1 cellular context compared by ENCODE assay signal in the genomic region with DNA sequence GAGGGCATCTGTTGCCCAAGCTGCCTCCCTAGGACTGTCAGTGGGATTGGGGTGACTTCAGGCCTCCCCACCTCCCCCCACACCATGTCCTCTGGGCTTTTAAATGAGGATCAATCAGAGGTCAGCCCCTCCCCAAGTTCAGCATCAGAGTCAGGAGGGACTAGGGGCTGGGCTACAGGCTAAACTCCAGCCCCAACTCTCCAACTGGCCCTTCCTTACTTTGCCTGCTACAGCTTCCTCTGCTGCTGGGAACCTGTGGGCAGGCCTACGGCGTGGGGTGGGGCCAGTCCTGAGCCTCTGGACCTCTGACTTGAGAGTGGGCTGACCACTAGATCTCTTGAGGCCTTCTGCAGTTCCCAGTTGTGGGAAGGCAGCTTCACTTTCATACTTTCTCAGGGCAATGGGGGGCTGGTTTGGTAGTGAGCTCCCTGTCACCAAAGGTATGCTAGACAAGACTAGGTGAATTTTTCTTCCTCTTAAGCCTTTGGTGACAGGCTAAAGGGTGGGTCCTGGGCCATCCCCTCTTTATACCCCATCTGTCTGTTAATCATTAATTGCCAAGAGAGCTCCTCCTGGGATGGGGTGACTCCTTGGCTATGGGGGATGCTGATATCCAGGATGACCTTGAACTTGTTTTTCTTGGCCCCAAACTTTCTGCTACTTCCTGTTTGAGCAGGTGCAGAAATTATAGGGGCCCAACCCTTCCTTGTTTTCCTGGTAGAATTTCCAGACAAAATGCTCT.
TF ChIP-seq lines count a peak whose summit lies in the region.

No MANE protein-coding gene starts in this region.

TF ChIP-seq in K562, 482 proteins besides CTCF, POLR2A, EP300 and RAD21 (continued from another document):
- TF ChIP-seq HSF4 (CRISPR knock-in tag; IDR thresholded peaks at IDR 0.05; ENCODE audit: borderline replicate concordance) = no peak
- TF ChIP-seq DIDO1 (tag; IDR thresholded peaks at IDR 0.05; ENCODE audit: low read depth) = no peak
- TF ChIP-seq SLC30A9 (CRISPR knock-in tag; IDR thresholded peaks at IDR 0.05) = no peak
- TF ChIP-seq, protein P1, sequence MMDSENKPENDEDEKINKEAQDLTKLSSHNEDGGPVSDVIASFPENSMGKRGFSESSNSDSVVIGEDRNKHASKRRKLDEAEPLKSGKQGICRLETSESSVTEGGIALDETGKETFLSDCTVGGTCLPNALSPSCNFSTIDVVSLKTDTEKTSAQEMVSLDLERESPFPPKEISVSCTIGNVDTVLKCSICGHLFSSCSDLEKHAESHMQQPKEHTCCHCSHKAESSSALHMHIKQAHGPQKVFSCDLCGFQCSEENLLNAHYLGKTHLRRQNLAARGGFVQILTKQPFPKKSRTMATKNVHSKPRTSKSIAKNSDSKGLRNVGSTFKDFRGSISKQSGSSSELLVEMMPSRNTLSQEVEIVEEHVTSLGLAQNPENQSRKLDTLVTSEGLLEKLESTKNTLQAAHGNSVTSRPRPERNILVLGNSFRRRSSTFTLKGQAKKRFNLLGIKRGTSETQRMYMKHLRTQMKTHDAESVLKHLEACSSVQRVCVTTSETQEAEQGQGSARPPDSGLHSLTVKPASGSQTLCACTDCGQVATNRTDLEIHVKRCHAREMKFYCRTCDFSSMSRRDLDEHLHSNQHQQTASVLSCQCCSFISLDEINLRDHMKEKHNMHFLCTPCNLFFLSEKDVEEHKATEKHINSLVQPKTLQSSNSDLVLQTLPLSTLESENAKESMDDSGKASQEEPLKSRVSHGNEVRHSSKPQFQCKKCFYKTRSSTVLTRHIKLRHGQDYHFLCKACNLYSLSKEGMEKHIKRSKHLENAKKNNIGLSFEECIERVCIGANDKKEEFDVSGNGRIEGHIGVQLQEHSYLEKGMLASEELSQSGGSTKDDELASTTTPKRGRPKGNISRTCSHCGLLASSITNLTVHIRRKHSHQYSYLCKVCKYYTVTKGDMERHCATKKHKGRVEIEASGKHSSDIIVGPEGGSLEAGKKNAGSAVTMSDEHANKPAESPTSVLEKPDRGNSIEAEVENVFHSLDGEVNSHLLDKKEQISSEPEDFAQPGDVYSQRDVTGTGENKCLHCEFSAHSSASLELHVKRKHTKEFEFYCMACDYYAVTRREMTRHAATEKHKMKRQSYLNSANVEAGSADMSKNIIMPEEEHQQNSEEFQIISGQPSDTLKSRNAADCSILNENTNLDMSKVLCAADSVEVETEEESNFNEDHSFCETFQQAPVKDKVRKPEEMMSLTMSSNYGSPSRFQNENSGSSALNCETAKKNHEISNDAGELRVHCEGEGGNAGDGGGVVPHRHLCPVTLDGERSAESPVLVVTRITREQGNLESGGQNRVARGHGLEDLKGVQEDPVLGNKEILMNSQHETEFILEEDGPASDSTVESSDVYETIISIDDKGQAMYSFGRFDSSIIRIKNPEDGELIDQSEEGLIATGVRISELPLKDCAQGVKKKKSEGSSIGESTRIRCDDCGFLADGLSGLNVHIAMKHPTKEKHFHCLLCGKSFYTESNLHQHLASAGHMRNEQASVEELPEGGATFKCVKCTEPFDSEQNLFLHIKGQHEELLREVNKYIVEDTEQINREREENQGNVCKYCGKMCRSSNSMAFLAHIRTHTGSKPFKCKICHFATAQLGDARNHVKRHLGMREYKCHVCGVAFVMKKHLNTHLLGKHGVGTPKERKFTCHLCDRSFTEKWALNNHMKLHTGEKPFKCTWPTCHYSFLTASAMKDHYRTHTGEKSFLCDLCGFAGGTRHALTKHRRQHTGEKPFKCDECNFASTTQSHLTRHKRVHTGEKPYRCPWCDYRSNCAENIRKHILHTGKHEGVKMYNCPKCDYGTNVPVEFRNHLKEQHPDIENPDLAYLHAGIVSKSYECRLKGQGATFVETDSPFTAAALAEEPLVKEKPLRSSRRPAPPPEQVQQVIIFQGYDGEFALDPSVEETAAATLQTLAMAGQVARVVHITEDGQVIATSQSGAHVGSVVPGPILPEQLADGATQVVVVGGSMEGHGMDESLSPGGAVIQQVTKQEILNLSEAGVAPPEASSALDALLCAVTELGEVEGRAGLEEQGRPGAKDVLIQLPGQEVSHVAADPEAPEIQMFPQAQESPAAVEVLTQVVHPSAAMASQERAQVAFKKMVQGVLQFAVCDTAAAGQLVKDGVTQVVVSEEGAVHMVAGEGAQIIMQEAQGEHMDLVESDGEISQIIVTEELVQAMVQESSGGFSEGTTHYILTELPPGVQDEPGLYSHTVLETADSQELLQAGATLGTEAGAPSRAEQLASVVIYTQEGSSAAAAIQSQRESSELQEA (IDR thresholded peaks at IDR 0.05; ENCODE audit: low read depth) = no peak
- TF ChIP-seq, protein P2, sequence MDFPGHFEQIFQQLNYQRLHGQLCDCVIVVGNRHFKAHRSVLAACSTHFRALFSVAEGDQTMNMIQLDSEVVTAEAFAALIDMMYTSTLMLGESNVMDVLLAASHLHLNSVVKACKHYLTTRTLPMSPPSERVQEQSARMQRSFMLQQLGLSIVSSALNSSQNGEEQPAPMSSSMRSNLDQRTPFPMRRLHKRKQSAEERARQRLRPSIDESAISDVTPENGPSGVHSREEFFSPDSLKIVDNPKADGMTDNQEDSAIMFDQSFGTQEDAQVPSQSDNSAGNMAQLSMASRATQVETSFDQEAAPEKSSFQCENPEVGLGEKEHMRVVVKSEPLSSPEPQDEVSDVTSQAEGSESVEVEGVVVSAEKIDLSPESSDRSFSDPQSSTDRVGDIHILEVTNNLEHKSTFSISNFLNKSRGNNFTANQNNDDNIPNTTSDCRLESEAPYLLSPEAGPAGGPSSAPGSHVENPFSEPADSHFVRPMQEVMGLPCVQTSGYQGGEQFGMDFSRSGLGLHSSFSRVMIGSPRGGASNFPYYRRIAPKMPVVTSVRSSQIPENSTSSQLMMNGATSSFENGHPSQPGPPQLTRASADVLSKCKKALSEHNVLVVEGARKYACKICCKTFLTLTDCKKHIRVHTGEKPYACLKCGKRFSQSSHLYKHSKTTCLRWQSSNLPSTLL (IDR thresholded peaks at IDR 0.05) = no peak
- TF ChIP-seq CBX2 (IDR thresholded peaks at IDR 0.05; ENCODE audit: insufficient read depth, low read length, poor library complexity, severe bottlenecking) = no peak
- no peak for TF ChIP-seq GABPA (tag; conservative IDR thresholded peaks at IDR 0.05; ENCODE audit: low read depth)
- TF ChIP-seq SETDB1 (IDR thresholded peaks at IDR 0.05; ENCODE audit: low read length) = no peak
- no peak for TF ChIP-seq ZNF584 (CRISPR knock-in tag; IDR thresholded peaks at IDR 0.05; ENCODE audit: low read depth)
